Comparison of ENCODE assay signal across 8 cellular contexts in the genomic region with DNA sequence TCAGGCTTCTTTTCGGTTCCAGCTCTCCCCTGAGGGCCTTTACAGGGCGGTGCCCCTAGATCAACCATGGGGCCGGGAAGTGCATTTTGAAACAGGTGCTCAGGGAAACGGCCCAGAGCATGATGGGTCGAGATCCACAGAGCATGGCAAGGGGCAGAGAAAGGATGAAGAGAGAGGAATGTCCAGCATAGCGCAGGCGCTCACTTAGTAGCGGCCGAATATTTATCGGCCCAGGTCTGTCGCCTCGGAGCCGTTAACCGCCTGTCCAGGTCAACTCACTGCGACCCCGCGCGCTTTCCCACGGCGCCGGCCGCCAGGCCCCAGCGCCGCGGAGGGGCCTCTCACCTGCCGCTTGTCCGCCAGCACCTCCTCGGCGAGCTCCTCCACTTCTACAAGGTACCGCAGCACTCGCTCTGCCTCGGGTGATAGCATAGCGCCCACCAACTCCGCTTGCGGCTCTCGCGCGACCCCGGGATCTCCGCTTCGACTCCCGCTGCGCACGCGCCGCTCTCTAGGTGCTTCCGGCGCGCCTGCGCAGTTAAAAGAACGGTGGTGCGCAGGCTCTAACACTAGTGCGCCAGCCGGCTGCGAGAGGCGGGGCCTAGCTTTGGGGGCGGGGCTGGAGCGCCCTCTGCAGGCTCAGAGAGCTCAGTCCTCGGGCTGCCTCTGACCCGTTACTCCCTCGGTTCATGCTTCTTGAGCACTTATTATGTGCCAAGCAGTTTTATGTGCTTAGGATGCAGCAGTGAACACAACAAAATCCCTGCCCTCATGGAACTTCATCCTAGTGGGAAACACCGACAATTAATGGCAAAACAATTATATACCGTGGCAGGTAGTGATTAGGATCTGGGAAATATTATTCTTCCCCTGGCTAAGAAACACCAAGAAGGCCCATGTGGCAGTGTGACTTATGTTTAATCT. TPM values are rescaled to one million over a fixed set of nuclear protein-coding genes. Genes with fewer than 3 reads are reported as not detected.
A peak's percentile ranks its signal among the peaks of the same experiment; 100 is the strongest.
DNase-seq lines count a peak whose midpoint lies in the region; ATAC-seq and TF ChIP-seq lines count a peak whose summit lies in the region.

A gene (minus strand): TSS at position 517 of the 924 bp plus-strand sequence. CDS start 85 bp downstream, at position 432.

- peak within 1 kb of the TSS; percentile 70 to 99 for H3K4me3 ChIP-seq in HCT116 (replicated peaks in 1 of 2; ENCODE audit: low read depth in 1 of 2, low read length in 2 of 2)
- H3K4me3 ChIP-seq in MM.1S (ENCODE audit: low read length) = peak within 1 kb of the TSS; percentile 98
- peak within 1 kb of the TSS; percentile 94 for H3K4me3 ChIP-seq in neural progenitor cell
- H3K4me3 ChIP-seq in stomach smooth muscle (ENCODE audit: low read length in 2 of 2) = peak within 1 kb of the TSS; percentile 93 to 95

- H3K27me3 ChIP-seq in HCT116 (ENCODE audit: insufficient read depth, low read length) = peaks cover 10% of the 10 kb centered on the region; the same call in 1 of the 2 replicates
- peaks cover 37% of the 10 kb centered on the region for H3K27me3 ChIP-seq in MM.1S (replicated peaks; ENCODE audit: insufficient read depth, low read length)
- peaks cover 2% of the 10 kb centered on the region for H3K27me3 ChIP-seq in foreskin keratinocyte
- peaks cover 31% of the 10 kb centered on the region for H3K27me3 ChIP-seq in neural progenitor cell
- H3K27me3 ChIP-seq in stomach smooth muscle (ENCODE audit: control insufficient read depth in 1 of 2, insufficient read depth in 2 of 2, low read length in 2 of 2) = peaks cover 0 to 5% of the 10 kb centered on the region in 2 donors

- CTCF ChIA-PET in HCT116 (lab: Charles Lee) = interaction anchor here (0.7 to 4.4 kb wide), 15 partner anchors 8 to 129 kb away, joined by 3 to 44 read pairs (median 4); no protein-coding TSS in a partner anchor

- H3K4me1 ChIP-seq in HCT116 (ENCODE audit: control insufficient read depth in 1 of 2, insufficient read depth in 2 of 2, low read length in 2 of 2) = peaks cover 0 to 13% of the 10 kb centered on the region in 2 experiments; a peak in 2 of 4 replicates
- H3K4me1 ChIP-seq in MM.1S (ENCODE audit: low read length) = peaks cover 9% of the 10 kb centered on the region
- no peaks in the 10 kb centered on the region for H3K4me1 ChIP-seq in foreskin keratinocyte
- peaks cover 7% of the 10 kb centered on the region for H3K4me1 ChIP-seq in neural progenitor cell
- peaks cover 15% of the 10 kb centered on the region for H3K4me1 ChIP-seq in stomach smooth muscle (ENCODE audit: control insufficient read depth, insufficient read depth, low read length)

- H3K79me2 ChIP-seq in HCT116 (ENCODE audit: insufficient read depth, low read length) (peaks cover 40% of the 10 kb centered on the region), MM.1S (ENCODE audit: low read length) (peaks cover 31% of the 10 kb centered on the region), neural progenitor cell (ENCODE audit: low read depth) (peaks cover 40% of the 10 kb centered on the region)

- TF ChIP-seq POLR2A in HCT116 (IDR thresholded peaks at IDR 0.05; ENCODE audit: borderline replicate concordance, extremely low read depth, insufficient read depth, insufficient read length) = peak; percentile 69

- H4K20me1 ChIP-seq in HCT116 (ENCODE audit: insufficient read depth) (no peaks in the 10 kb centered on the region), MM.1S (ENCODE audit: insufficient read depth, low read length) (no peaks in the 10 kb centered on the region), neural progenitor cell (ENCODE audit: low read depth) (peaks cover 20% of the 10 kb centered on the region)

- H3K4me1 Mint-ChIP-seq in neural progenitor cell = peaks cover 11% of the 10 kb centered on the region

- H3K27ac ChIP-seq in HCT116 (ENCODE audit: low read depth, low read length) (peak within 1 kb of the TSS; percentile 52; the same call in 1 of the 2 replicates), MM.1S (ENCODE audit: low read length) (no peak within 1 kb of the TSS; the same call in 1 of the 2 replicates), foreskin keratinocyte (peak within 1 kb of the TSS; percentile 67), neural progenitor cell (no peak within 1 kb of the TSS), stomach smooth muscle (ENCODE audit: low read length) (no peak within 1 kb of the TSS)

- TF ChIP-seq RAD21 in HCT116 (IDR thresholded peaks at IDR 0.05; ENCODE audit: low read depth) = peak; percentile 93

- H3K36me3 ChIP-seq in HCT116 (ENCODE audit: control insufficient read depth in 1 of 2, insufficient read depth in 2 of 2, low read length in 2 of 2) (peaks cover 28 to 35% of the 10 kb centered on the region in 2 experiments), MM.1S (replicated peaks; ENCODE audit: insufficient read depth, low read length) (peaks cover 5% of the 10 kb centered on the region; the same call in 1 of the 2 replicates), neural progenitor cell (peaks cover 13% of the 10 kb centered on the region), stomach smooth muscle (ENCODE audit: control insufficient read depth in 2 of 2, insufficient read depth in 2 of 2, low read length in 2 of 2) (peaks cover 20 to 22% of the 10 kb centered on the region in 2 donors)

- POLR2A ChIA-PET in HCT116 (lab: Charles Lee) = interaction anchor here (0.7 to 1.5 kb wide), 5 partner anchors 14 to 105 kb away, joined by 3 to 5 read pairs (median 3); no protein-coding TSS in a partner anchor

- peak within 1 kb of the TSS; percentile 95 for H3K27ac Mint-ChIP-seq in neural progenitor cell

- RAD21 ChIA-PET in HCT116 (lab: Charles Lee; ENCODE audit: low non-redundant PET in 1 of 2, low total read pairs in 2 of 2, uncharacterized antibody in 2 of 2, unreplicated experiment in 2 of 2) = interaction anchor here (0.9 to 1.8 kb wide), 4 partner anchors 66 to 99 kb away, joined by 3 to 14 read pairs (median 8); no protein-coding TSS in a partner anchor

- H3K9ac ChIP-seq in HCT116 (ENCODE audit: low read length) (peak within 1 kb of the TSS; percentile 91), MM.1S (ENCODE audit: low read length) (peak within 1 kb of the TSS; percentile 75), neural progenitor cell (peak within 1 kb of the TSS; percentile 97), stomach smooth muscle (ENCODE audit: low read length in 2 of 2) (peak within 1 kb of the TSS; percentile 94 to 97)

- peaks cover 17% of the 10 kb centered on the region for H3K27me3 Mint-ChIP-seq in neural progenitor cell (ENCODE audit: insufficient read depth, low read depth)

- peak within 1 kb of the TSS; percentile 98 for H3K4me3 Mint-ChIP-seq in neural progenitor cell

- peak; percentile 88 to 95 (median 92) for TF ChIP-seq CTCF in HCT116 (IDR thresholded peaks at IDR 0.05 in 2 of 3, conservative IDR thresholded peaks at IDR 0.05 in 1 of 3; ENCODE audit: borderline replicate concordance in 1 of 3, insufficient read depth in 1 of 3, low read depth in 2 of 3, low read length in 2 of 3)
- peak; percentile 93 for TF ChIP-seq CTCF in MM.1S (IDR thresholded peaks at IDR 0.05; ENCODE audit: low read length)
- peak; percentile 99 for TF ChIP-seq CTCF in foreskin keratinocyte (conservative IDR thresholded peaks at IDR 0.05)
- TF ChIP-seq CTCF in neural progenitor cell (IDR thresholded peaks at IDR 0.05) = peak; percentile 97

- H3K4me2 ChIP-seq in HCT116 (ENCODE audit: low read length) (peak within 1 kb of the TSS; percentile 95), MM.1S (ENCODE audit: low read depth, low read length) (peak within 1 kb of the TSS; percentile 96), neural progenitor cell (peak within 1 kb of the TSS; percentile 94)

- no peaks in the 10 kb centered on the region for H3K9me3 Mint-ChIP-seq in neural progenitor cell

- ATAC-seq in HCT116 (peak; percentile 99), foreskin keratinocyte (peak; percentile 90)

- intact Hi-C loops in HCT116 (cut with micrococcal nuclease) = loop anchor here (1.0 kb wide), 1 partner anchor 99 kb away; no protein-coding TSS in a partner anchor

- H3K9me3 ChIP-seq in HCT116 (ENCODE audit: control insufficient read depth in 1 of 2, insufficient read depth in 1 of 2, low read depth in 1 of 2, low read length in 2 of 2) (peaks cover 0 to 6% of the 10 kb centered on the region in 2 experiments; a peak in 2 of 4 replicates), MM.1S (replicated peaks; ENCODE audit: insufficient read depth, low read length) (no peaks in the 10 kb centered on the region), neural progenitor cell (ENCODE audit: low read depth) (no peaks in the 10 kb centered on the region), stomach smooth muscle (ENCODE audit: control insufficient read depth in 2 of 2, low read length in 2 of 2) (peaks cover 0 to 4% of the 10 kb centered on the region in 2 donors)

- DNase-seq in GM04504 (ENCODE audit: low read depth) = peak; percentile 92
- peak; percentile 88 for DNase-seq in HCT116 (ENCODE audit: low read depth, low spot score)
- DNase-seq in MM.1S = peak; percentile 98
- DNase-seq in SHP77 treated with DMSO at 0.1 percent for 48 hours (lab: John Stamatoyannopoulos, UW) = peak; percentile 87
- DNase-seq in activated effector memory CD4-positive, alpha-beta T cell treated with anti-CD3 and anti-CD28 coated beads, Interleukin-2, amount 50 U/mL, for 16 hours = peak; percentile 99
- peak; percentile 68 to 79 for DNase-seq in foreskin keratinocyte
- DNase-seq in neural progenitor cell (ENCODE audit: low spot score) = peak; percentile 100

- TSS peak; percentile 57 for BruUV-seq in HCT116 (replicated peaks; lab: Mats Ljungman, UMichigan)

- H3F3A ChIP-seq in MM.1S (ENCODE audit: insufficient read depth, low read length) (no peaks in the 10 kb centered on the region), neural progenitor cell (ENCODE audit: low read depth) (no peaks in the 10 kb centered on the region)

- H2AFZ ChIP-seq in HCT116 (ENCODE audit: low read depth, low read length, poor library complexity, severe bottlenecking) (peak within 1 kb of the TSS; percentile 18), MM.1S (ENCODE audit: low read length) (peak within 1 kb of the TSS; percentile 85), neural progenitor cell (replicated peaks) (peak within 1 kb of the TSS; percentile 72)

- no peaks in the 10 kb centered on the region for H3K9me2 ChIP-seq in HCT116 (ENCODE audit: insufficient read depth)
- no peaks in the 10 kb centered on the region for H3K9me2 ChIP-seq in MM.1S (replicated peaks; ENCODE audit: insufficient read depth, low read length)

- H3K36me3 Mint-ChIP-seq in neural progenitor cell = peaks cover 19% of the 10 kb centered on the region

TF ChIP-seq in HCT116, 20 proteins besides CTCF, POLR2A, EP300 and RAD21 (continues in another document):
- TF ChIP-seq, protein P1, sequence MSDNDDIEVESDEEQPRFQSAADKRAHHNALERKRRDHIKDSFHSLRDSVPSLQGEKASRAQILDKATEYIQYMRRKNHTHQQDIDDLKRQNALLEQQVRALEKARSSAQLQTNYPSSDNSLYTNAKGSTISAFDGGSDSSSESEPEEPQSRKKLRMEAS (IDR thresholded peaks at IDR 0.05) = peak; percentile 72

RNA-seq across cellular contexts. Expression of the gene that starts here (rescaled TPM):
- total RNA-seq in HCT116 (2021; ENCODE audit: unreplicated experiment) = 18.7 TPM
- 18.1 and 20.0 TPM in 2 replicates for polyA plus RNA-seq in HCT116 (2012)
- total RNA-seq in foreskin keratinocyte = 7.6 and 8.8 TPM in 2 replicates
- 17.0 and 17.8 TPM in 2 replicates for polyA plus RNA-seq in foreskin keratinocyte
- 11.1 and 15.3 TPM in 2 replicates for total RNA-seq in neural progenitor cell (ENCODE audit: low replicate concordance)

Comparison
In these comparisons a context has a peak if more than half of its experiments do, and no peak if none do; other contexts are left out.
1. H2AFZ ChIP-seq: peak in every context shown above with its lines; median percentile 85 in MM.1S; 72 in neural progenitor cell; 18 in HCT116.
2. H3K27ac ChIP-seq: peak in HCT116 (single experiment) and foreskin keratinocyte (single experiment); none in MM.1S (single experiment), neural progenitor cell (single experiment) and stomach smooth muscle (single experiment).
3. Peak in every context shown above with its lines, with median percentiles within 50 percentile points of each other: DNase-seq, H3K4me2 ChIP-seq, H3K4me3 ChIP-seq, H3K9ac ChIP-seq and CTCF ChIP-seq.